Comparison of ENCODE assay signal across 9 cellular contexts in genomic region chr16:86663691-86664517, GRCh38.
DNase-seq lines count a peak whose midpoint lies in the region; ATAC-seq and TF ChIP-seq lines count a peak whose summit lies in the region.
"Had no signal": no experiment of that assay in that cellular context is flagged by ENCODE, and none has a peak within 500 bp of the region (broad histone marks: within the 10 kb centered on the region; RNA-seq: fewer than 3 reads in every experiment).

No MANE protein-coding gene starts in this region.

- peak overlapping the region; percentile 78 for H3K18ac ChIP-seq in trophoblast cell (ENCODE audit: low read length)

- H4K91ac ChIP-seq in trophoblast cell (ENCODE audit: low read depth, low read length): peak overlapping the region; percentile 86

- no peak overlapping the region for H2AFZ ChIP-seq in trophoblast cell (ENCODE audit: insufficient read depth, low read length, poor library complexity)

- no peak overlapping the region for H3K4me2 ChIP-seq in trophoblast cell (ENCODE audit: low read length)

- H2BK120ac ChIP-seq in trophoblast cell (ENCODE audit: insufficient read depth, low read length, poor library complexity): peak overlapping the region; percentile 87

- peaks cover 6% of the 10 kb centered on the region for H3K36me3 Mint-ChIP-seq in chondrocyte (ENCODE audit: low read depth)

- peak overlapping the region; percentile 90 for H3K27ac ChIP-seq in trophoblast cell (ENCODE audit: low read depth, low read length)

- no peaks in the 10 kb centered on the region for H3K27me3 Mint-ChIP-seq in chondrocyte (ENCODE audit: low read depth)

- H3K79me1 ChIP-seq in trophoblast cell (ENCODE audit: low read length): peaks cover 15% of the 10 kb centered on the region

- peak overlapping the region; percentile 92 for H3K27ac Mint-ChIP-seq in chondrocyte (ENCODE audit: unreplicated experiment)

- H3K14ac ChIP-seq in trophoblast cell (ENCODE audit: low read length): peak overlapping the region; percentile 81

- H3K4me3 Mint-ChIP-seq in chondrocyte (ENCODE audit: unreplicated experiment): no peak overlapping the region

- no peak for ATAC-seq in HG03378 (IDR thresholded peaks at IDR 0.05; ENCODE audit: unreplicated experiment)

- H3K36me3 ChIP-seq in trophoblast cell (ENCODE audit: control insufficient read depth in 1 of 2, insufficient read depth in 2 of 2, low read length in 2 of 2): no peaks in the 10 kb centered on the region
- H3K36me3 ChIP-seq: right atrium auricular region had no signal

- H2BK5ac ChIP-seq in trophoblast cell (ENCODE audit: low read depth, low read length, poor library complexity): peak overlapping the region; percentile 84

- no peak overlapping the region for H3K9ac ChIP-seq in trophoblast cell (ENCODE audit: low read length)

- H3K4me3 ChIP-seq in NB4 (ENCODE audit: low read depth, low read length) (no peak overlapping the region), trophoblast cell (ENCODE audit: low read depth, low read length) (no peak overlapping the region)
- H3K4me3 ChIP-seq: right atrium auricular region had no signal

- H3K4ac ChIP-seq in trophoblast cell (ENCODE audit: low read depth, low read length): peak overlapping the region; percentile 65

- peaks cover 11% of the 10 kb centered on the region for H3K9me3 Mint-ChIP-seq in chondrocyte (ENCODE audit: low read depth)

- H3K23ac ChIP-seq in trophoblast cell (ENCODE audit: low read length): no peak overlapping the region

- H4K8ac ChIP-seq in trophoblast cell (ENCODE audit: low read depth, low read length): peak overlapping the region; percentile 55

- H3K9me3 ChIP-seq in trophoblast cell (ENCODE audit: insufficient read depth, low read depth, low read length): peaks cover 3% of the 10 kb centered on the region
- H3K9me3 ChIP-seq: right atrium auricular region had no signal

- H3K4me1 Mint-ChIP-seq in chondrocyte (ENCODE audit: low read depth): peaks cover 68% of the 10 kb centered on the region

- no CpG with 5 or more reads among the region's 18 CpGs for WGBS in trophoblast cell (ENCODE audit: extremely low coverage, insufficient coverage, insufficient read length)

- peaks cover 14 to 20% of the 10 kb centered on the region in 2 experiments for H3K4me1 ChIP-seq in trophoblast cell (ENCODE audit: control insufficient read depth in 1 of 2, insufficient read depth in 2 of 2, low read length in 2 of 2)

- peaks cover 3% of the 10 kb centered on the region for H3K79me2 ChIP-seq in trophoblast cell (ENCODE audit: control insufficient read depth, insufficient read depth, low read length, poor library complexity)

- no peak for TF ChIP-seq CTCF in NB4 (IDR thresholded peaks at IDR 0.05; ENCODE audit: low read depth, low read length)
- TF ChIP-seq CTCF in chondrocyte (IDR thresholded peaks at IDR 0.05): no peak

- H2AK5ac ChIP-seq in trophoblast cell (ENCODE audit: low read length): peak overlapping the region; percentile 64

- H3K27me3 ChIP-seq in trophoblast cell (ENCODE audit: insufficient read depth, low read length): no peaks in the 10 kb centered on the region
- H3K27me3 ChIP-seq: right atrium auricular region had no signal

- no peak for TF ChIP-seq POLR2A in NB4 (IDR thresholded peaks at IDR 0.05; ENCODE audit: extremely low read depth, insufficient read length)

- no peak overlapping the region for H4K12ac ChIP-seq in trophoblast cell (ENCODE audit: low read depth, low read length)

- H2BK12ac ChIP-seq in trophoblast cell (ENCODE audit: low read length): peak overlapping the region; percentile 89

- peak; percentile 64 for DNase-seq in EL
- DNase-seq in NB4 (ENCODE audit: low read depth): peak; percentile 14
- no peak for DNase-seq in chondrocyte (ENCODE audit: low spot score)
- no peak for DNase-seq in trophoblast cell
- no peak for DNase-seq in DMS53 (lab: John Stamatoyannopoulos, UW)
- DNase-seq in nucleus accumbens (lab: John Stamatoyannopoulos, UW): no peak
- DNase-seq: effector CD8-positive, alpha-beta T cell had no signal

Comparison
In these comparisons a context has a peak if more than half of its experiments do, and no peak if none do; other contexts are left out.
1. DNase-seq: peak in EL (single experiment) and NB4 (single experiment); none in chondrocyte (single experiment), trophoblast cell (0 of 2), DMS53 (single experiment) and nucleus accumbens (0 of 56).